In genomic region chr16:49779979-49780378, GRCh38 we compare ENCODE assay signal across 22 cellular contexts.
"Had no signal": no experiment of that assay in that cellular context is flagged by ENCODE, and none has a peak within 500 bp of the region (broad histone marks: within the 10 kb centered on the region; RNA-seq: fewer than 3 reads in every experiment).

No MANE protein-coding gene starts in this region.

- H3K27ac Mint-ChIP-seq: activated CD4-positive, alpha-beta memory T cell treated with anti-CD3 and anti-CD28 coated beads, Interleukin-2, amount 10 ng/mL, durations not matched to agents 7 days and 5 days; activated CD4-positive, alpha-beta T cell treated with anti-CD3 and anti-CD28 coated beads for 36 hours; activated naive CD4-positive, alpha-beta T cell treated with anti-CD3 and anti-CD28 coated beads for 36 hours; activated naive CD8-positive, alpha-beta T cell; activated T-helper 17 cell treated with anti-CD3 and anti-CD28 coated beads, Interleukin-2, amount 50 U/mL, for 72 hours had no signal

- H3K4me1 Mint-ChIP-seq: activated CD4-positive, alpha-beta memory T cell treated with anti-CD3 and anti-CD28 coated beads, Interleukin-2, amount 10 ng/mL, durations not matched to agents 7 days and 5 days; activated CD4-positive, alpha-beta T cell treated with anti-CD3 and anti-CD28 coated beads for 36 hours; activated T-helper 17 cell treated with anti-CD3 and anti-CD28 coated beads, Interleukin-2, amount 50 U/mL, for 72 hours had no signal

- DNase-seq: activated CD4-positive, alpha-beta memory T cell treated with anti-CD3 and anti-CD28 coated beads, Interleukin-2, amount 10 ng/mL, durations not matched to agents 7 days and 5 days; activated CD4-positive, alpha-beta T cell treated with anti-CD3 and anti-CD28 coated beads for 36 hours; activated CD4-positive, alpha-beta T cell treated with anti-CD3 and anti-CD28 coated beads, Interleukin-2, amount 50 U/mL, for 1 hour; activated gamma-delta T cell; activated naive CD4-positive, alpha-beta T cell treated with anti-CD3 and anti-CD28 coated beads for 36 hours; activated T-cell treated with anti-CD3 and anti-CD28 coated beads for 4 hours; activated T-cell treated with anti-CD3 and anti-CD28 coated beads, Interleukin-2, amount 50 U/mL, for 48 hours; amygdala; brain microvascular endothelial cell; NCI-H1092; NCI-H1436; NCI-H1694 treated with DMSO at 0.1 percent for 48 hours; NCI-H2081; NCI-H510A treated with DMSO at 0.1 percent for 48 hours; NCI-H69; NK-92 treated with Interleukin-12 subunit alpha and Interleukin-12 subunit beta, amount 100 ng/mL, for 24 hours; Peyer's patch; SHP77; T-helper 2 cell; T1000 had no signal

- H3K4me3 Mint-ChIP-seq: activated CD4-positive, alpha-beta memory T cell treated with anti-CD3 and anti-CD28 coated beads, Interleukin-2, amount 10 ng/mL, durations not matched to agents 7 days and 5 days; activated CD4-positive, alpha-beta T cell treated with anti-CD3 and anti-CD28 coated beads for 36 hours; activated naive CD4-positive, alpha-beta T cell treated with anti-CD3 and anti-CD28 coated beads for 36 hours; activated naive CD8-positive, alpha-beta T cell; activated T-helper 17 cell treated with anti-CD3 and anti-CD28 coated beads, Interleukin-2, amount 50 U/mL, for 72 hours had no signal

- H3K9me3 Mint-ChIP-seq: activated CD4-positive, alpha-beta memory T cell treated with anti-CD3 and anti-CD28 coated beads, Interleukin-2, amount 10 ng/mL, durations not matched to agents 7 days and 5 days; activated naive CD4-positive, alpha-beta T cell treated with anti-CD3 and anti-CD28 coated beads for 36 hours; activated T-helper 17 cell treated with anti-CD3 and anti-CD28 coated beads, Interleukin-2, amount 50 U/mL, for 72 hours had no signal

- H3K27me3 Mint-ChIP-seq: activated CD4-positive, alpha-beta memory T cell treated with anti-CD3 and anti-CD28 coated beads, Interleukin-2, amount 10 ng/mL, durations not matched to agents 7 days and 5 days; activated CD4-positive, alpha-beta T cell treated with anti-CD3 and anti-CD28 coated beads for 36 hours; activated naive CD8-positive, alpha-beta T cell; activated T-helper 17 cell treated with anti-CD3 and anti-CD28 coated beads, Interleukin-2, amount 50 U/mL, for 72 hours had no signal

- H3K36me3 Mint-ChIP-seq: activated naive CD8-positive, alpha-beta T cell had no signal
